1 cellular context compared by ENCODE assay signal in the genomic region with DNA sequence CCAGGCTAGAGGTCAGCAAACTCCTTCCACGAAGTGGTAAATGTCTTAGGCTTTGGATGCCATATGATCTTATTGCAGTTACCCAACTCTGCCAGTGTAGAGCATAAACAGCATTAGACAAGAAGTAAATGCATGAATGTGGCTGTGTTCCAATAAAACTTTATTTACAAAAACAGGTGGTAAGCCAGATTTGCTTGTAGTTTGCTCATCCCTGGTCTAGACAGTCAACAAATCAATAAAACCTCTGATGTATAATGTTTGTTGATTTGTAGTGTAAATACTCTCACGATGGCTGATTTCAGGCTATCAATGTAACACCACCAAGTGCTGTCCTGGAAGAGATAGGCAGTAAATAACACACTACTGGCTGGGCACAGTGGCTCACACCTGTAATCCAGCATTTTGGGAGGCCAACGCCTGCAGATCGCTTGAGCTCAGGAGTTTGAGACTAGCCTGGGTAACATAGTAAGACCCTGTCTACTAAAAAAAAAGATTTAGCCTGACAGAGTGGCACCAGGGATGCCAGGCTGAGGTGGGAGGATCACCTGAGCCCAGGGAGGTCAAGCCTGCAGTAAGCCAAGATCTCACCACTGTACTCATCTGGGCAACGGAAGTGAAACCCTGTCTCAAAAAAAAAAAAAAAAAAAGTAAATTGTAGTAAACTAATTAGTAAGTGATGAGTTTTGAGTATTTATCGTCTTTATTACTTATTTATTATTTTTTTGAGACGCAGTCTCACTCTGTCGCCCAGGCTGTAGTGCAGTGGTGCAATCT.
TF ChIP-seq lines count a peak whose summit lies in the region.

No MANE protein-coding gene starts in this region.

TF ChIP-seq in GM23338, 12 proteins besides CTCF, POLR2A, EP300 and RAD21:
- TF ChIP-seq, protein P1, sequence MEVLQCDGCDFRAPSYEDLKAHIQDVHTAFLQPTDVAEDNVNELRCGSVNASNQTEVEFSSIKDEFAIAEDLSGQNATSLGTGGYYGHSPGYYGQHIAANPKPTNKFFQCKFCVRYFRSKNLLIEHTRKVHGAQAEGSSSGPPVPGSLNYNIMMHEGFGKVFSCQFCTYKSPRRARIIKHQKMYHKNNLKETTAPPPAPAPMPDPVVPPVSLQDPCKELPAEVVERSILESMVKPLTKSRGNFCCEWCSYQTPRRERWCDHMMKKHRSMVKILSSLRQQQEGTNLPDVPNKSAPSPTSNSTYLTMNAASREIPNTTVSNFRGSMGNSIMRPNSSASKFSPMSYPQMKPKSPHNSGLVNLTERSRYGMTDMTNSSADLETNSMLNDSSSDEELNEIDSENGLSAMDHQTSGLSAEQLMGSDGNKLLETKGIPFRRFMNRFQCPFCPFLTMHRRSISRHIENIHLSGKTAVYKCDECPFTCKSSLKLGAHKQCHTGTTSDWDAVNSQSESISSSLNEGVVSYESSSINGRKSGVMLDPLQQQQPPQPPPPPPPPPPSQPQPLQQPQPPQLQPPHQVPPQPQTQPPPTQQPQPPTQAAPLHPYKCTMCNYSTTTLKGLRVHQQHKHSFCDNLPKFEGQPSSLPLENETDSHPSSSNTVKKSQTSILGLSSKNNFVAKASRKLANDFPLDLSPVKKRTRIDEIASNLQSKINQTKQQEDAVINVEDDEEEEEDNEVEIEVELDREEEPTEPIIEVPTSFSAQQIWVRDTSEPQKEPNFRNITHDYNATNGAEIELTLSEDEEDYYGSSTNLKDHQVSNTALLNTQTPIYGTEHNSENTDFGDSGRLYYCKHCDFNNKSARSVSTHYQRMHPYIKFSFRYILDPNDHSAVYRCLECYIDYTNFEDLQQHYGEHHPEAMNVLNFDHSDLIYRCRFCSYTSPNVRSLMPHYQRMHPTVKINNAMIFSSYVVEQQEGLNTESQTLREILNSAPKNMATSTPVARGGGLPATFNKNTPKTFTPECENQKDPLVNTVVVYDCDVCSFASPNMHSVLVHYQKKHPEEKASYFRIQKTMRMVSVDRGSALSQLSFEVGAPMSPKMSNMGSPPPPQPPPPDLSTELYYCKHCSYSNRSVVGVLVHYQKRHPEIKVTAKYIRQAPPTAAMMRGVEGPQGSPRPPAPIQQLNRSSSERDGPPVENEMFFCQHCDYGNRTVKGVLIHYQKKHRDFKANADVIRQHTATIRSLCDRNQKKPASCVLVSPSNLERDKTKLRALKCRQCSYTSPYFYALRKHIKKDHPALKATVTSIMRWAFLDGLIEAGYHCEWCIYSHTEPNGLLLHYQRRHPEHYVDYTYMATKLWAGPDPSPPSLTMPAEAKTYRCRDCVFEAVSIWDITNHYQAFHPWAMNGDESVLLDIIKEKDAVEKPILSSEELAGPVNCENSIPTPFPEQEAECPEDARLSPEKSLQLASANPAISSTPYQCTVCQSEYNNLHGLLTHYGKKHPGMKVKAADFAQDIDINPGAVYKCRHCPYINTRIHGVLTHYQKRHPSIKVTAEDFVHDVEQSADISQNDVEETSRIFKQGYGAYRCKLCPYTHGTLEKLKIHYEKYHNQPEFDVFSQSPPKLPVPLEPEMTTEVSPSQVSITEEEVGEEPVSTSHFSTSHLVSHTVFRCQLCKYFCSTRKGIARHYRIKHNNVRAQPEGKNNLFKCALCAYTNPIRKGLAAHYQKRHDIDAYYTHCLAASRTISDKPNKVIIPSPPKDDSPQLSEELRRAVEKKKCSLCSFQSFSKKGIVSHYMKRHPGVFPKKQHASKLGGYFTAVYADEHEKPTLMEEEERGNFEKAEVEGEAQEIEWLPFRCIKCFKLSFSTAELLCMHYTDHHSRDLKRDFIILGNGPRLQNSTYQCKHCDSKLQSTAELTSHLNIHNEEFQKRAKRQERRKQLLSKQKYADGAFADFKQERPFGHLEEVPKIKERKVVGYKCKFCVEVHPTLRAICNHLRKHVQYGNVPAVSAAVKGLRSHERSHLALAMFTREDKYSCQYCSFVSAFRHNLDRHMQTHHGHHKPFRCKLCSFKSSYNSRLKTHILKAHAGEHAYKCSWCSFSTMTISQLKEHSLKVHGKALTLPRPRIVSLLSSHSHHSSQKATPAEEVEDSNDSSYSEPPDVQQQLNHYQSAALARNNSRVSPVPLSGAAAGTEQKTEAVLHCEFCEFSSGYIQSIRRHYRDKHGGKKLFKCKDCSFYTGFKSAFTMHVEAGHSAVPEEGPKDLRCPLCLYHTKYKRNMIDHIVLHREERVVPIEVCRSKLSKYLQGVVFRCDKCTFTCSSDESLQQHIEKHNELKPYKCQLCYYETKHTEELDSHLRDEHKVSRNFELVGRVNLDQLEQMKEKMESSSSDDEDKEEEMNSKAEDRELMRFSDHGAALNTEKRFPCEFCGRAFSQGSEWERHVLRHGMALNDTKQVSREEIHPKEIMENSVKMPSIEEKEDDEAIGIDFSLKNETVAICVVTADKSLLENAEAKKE (CRISPR knock-in tag; IDR thresholded peaks at IDR 0.05) = no peak
- TF ChIP-seq STAT1 (IDR thresholded peaks at IDR 0.05; ENCODE audit: unreplicated experiment) (no peak), POLR2AphosphoS5 (IDR thresholded peaks at IDR 0.05; ENCODE audit: low read depth) (no peak), EZH2 (IDR thresholded peaks at IDR 0.05; ENCODE audit: low read depth, unreplicated experiment) (no peak), NANOG (IDR thresholded peaks at IDR 0.05; ENCODE audit: borderline replicate concordance) (no peak), ZNF114 (CRISPR knock-in tag; IDR thresholded peaks at IDR 0.05) (no peak), JUNB (IDR thresholded peaks at IDR 0.05; ENCODE audit: unreplicated experiment) (no peak), CREB1 (CRISPR knock-in tag; IDR thresholded peaks at IDR 0.05; ENCODE audit: low read depth) (no peak)
- TF ChIP-seq, protein P2, sequence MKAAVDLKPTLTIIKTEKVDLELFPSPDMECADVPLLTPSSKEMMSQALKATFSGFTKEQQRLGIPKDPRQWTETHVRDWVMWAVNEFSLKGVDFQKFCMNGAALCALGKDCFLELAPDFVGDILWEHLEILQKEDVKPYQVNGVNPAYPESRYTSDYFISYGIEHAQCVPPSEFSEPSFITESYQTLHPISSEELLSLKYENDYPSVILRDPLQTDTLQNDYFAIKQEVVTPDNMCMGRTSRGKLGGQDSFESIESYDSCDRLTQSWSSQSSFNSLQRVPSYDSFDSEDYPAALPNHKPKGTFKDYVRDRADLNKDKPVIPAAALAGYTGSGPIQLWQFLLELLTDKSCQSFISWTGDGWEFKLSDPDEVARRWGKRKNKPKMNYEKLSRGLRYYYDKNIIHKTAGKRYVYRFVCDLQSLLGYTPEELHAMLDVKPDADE (IDR thresholded peaks at IDR 0.05) = no peak
